1 cellular context compared by ENCODE assay signal in genomic region chr7:131105803-131106680, GRCh38.
A peak's percentile ranks its signal among the peaks of the same experiment; 100 is the strongest.
TF ChIP-seq lines count a peak whose summit lies in the region.

No MANE protein-coding gene starts in this region.

TF ChIP-seq in HepG2, 621 proteins besides CTCF, POLR2A, EP300 and RAD21 (continued from another document and continues in another):
- TF ChIP-seq ZNF407 (CRISPR knock-in tag; IDR thresholded peaks at IDR 0.05; ENCODE audit: not compliant biosample characterization) (peak; percentile 25), PHF8 (CRISPR knock-in tag; IDR thresholded peaks at IDR 0.05) (peak; percentile 51; the same call in 1 of the 2 replicates), NONO (IDR thresholded peaks at IDR 0.05) (no peak), NONO (CRISPR knock-in tag; conservative IDR thresholded peaks at IDR 0.05) (peak; percentile 74; the same call in 1 of the 2 replicates), RNF219 (CRISPR knock-in tag; IDR thresholded peaks at IDR 0.05) (no peak), SPEN (CRISPR knock-in tag; IDR thresholded peaks at IDR 0.05; ENCODE audit: low read depth) (peak; percentile 14; the same call in 1 of the 2 replicates), ZNF747 (CRISPR knock-in tag; IDR thresholded peaks at IDR 0.05; ENCODE audit: borderline replicate concordance) (0 out of 2 replicates have a peak, but pooled peaks have one; percentile 21), ZNF616 (CRISPR knock-in tag; IDR thresholded peaks at IDR 0.05; ENCODE audit: low read depth) (0 out of 2 replicates have a peak, but pooled peaks have one; percentile 37), ZBTB21 (CRISPR knock-in tag; IDR thresholded peaks at IDR 0.05) (peak; percentile 36; the same call in 1 of the 2 replicates), ZMAT3 (CRISPR knock-in tag; conservative IDR thresholded peaks at IDR 0.05) (peak; percentile 85), ZNF460 (CRISPR knock-in tag; IDR thresholded peaks at IDR 0.05; ENCODE audit: borderline replicate concordance) (no peak; the same call in 1 of the 2 replicates), PITX1 (CRISPR knock-in tag; IDR thresholded peaks at IDR 0.05) (no peak), NFIC (IDR thresholded peaks at IDR 0.05; ENCODE audit: low read length) (no peak), ELF1 (CRISPR knock-in tag; IDR thresholded peaks at IDR 0.05) (peak; percentile 53; the same call in 1 of the 2 replicates), ZBED4 (CRISPR knock-in tag; IDR thresholded peaks at IDR 0.05; ENCODE audit: borderline replicate concordance) (no peak), FOXK2 (IDR thresholded peaks at IDR 0.05) (no peak), RFX3 (CRISPR knock-in tag; IDR thresholded peaks at IDR 0.05) (no peak), IRF2 (CRISPR knock-in tag; IDR thresholded peaks at IDR 0.05) (no peak), ZNF441 (CRISPR knock-in tag; IDR thresholded peaks at IDR 0.05; ENCODE audit: borderline replicate concordance) (peak; percentile 86), ZBTB1 (CRISPR knock-in tag; IDR thresholded peaks at IDR 0.05; ENCODE audit: borderline replicate concordance) (no peak), TOPORS (CRISPR knock-in tag; IDR thresholded peaks at IDR 0.05) (peak; percentile 51; the same call in 1 of the 2 replicates), RBM39 (IDR thresholded peaks at IDR 0.05; ENCODE audit: low read depth, low read length, poor library complexity, severe bottlenecking) (peak; percentile 60), ZNF639 (CRISPR knock-in tag; conservative IDR thresholded peaks at IDR 0.05) (0 out of 2 replicates have a peak, but pooled peaks have one; percentile 22), HNF1B (CRISPR knock-in tag; IDR thresholded peaks at IDR 0.05) (peak; percentile 72), MNT (IDR thresholded peaks at IDR 0.05) (0 out of 2 replicates have a peak, but pooled peaks have one; percentile 14), MATR3 (CRISPR knock-in tag; IDR thresholded peaks at IDR 0.05) (no peak), ZBTB3 (CRISPR knock-in tag; IDR thresholded peaks at IDR 0.05; ENCODE audit: borderline replicate concordance, low read depth) (no peak), PREB (CRISPR knock-in tag; IDR thresholded peaks at IDR 0.05) (no peak), DMAP1 (CRISPR knock-in tag; IDR thresholded peaks at IDR 0.05) (peak; percentile 32; the same call in 1 of the 2 replicates), MTA1 (CRISPR knock-in tag; IDR thresholded peaks at IDR 0.05; ENCODE audit: borderline replicate concordance) (peak; percentile 60; the same call in 1 of the 2 replicates), KDM3A (CRISPR knock-in tag; IDR thresholded peaks at IDR 0.05; ENCODE audit: low read depth) (no peak), DRAP1 (CRISPR knock-in tag; IDR thresholded peaks at IDR 0.05) (peak; percentile 38; the same call in 1 of the 2 replicates), MYNN (CRISPR knock-in tag; IDR thresholded peaks at IDR 0.05; ENCODE audit: low read depth) (no peak)
